ENCODE assay signal across 1 cellular context in the genomic region with DNA sequence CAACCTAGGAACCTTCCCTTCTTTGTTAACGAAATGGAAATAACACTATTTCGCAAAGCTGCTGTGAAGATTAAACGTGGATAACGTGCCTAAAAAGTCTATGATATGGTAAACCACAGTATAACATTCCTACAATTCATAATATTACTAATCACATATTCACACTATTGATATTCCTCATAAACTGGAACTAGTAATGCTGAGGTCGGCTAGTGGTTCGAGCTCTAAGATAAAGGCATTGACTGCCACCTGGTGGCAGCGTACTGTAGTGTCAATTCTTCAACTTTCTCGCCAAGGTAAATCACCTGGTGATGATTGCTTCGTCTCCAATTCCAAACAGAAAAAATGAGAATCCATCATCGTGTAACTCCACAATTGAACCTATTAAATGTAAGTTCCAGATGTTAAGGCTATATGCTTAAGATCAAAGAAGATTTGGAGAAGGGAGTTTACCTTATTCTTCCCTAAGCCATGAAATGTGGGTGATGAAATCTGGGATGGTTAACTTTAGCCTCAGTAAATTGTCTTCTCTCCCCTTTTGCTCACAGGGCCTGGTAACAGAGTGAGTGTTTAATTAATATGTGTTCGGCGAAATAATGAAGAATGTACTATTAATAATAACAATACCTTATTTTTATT.
TF ChIP-seq lines count a peak whose summit lies in the region.

No MANE protein-coding gene starts in this region.

TF ChIP-seq in H1, 55 proteins besides CTCF, POLR2A, EP300 and RAD21 (continued from another document):
- TF ChIP-seq, protein P1, sequence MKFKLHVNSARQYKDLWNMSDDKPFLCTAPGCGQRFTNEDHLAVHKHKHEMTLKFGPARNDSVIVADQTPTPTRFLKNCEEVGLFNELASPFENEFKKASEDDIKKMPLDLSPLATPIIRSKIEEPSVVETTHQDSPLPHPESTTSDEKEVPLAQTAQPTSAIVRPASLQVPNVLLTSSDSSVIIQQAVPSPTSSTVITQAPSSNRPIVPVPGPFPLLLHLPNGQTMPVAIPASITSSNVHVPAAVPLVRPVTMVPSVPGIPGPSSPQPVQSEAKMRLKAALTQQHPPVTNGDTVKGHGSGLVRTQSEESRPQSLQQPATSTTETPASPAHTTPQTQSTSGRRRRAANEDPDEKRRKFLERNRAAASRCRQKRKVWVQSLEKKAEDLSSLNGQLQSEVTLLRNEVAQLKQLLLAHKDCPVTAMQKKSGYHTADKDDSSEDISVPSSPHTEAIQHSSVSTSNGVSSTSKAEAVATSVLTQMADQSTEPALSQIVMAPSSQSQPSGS (IDR thresholded peaks at IDR 0.05; ENCODE audit: low read length) = no peak
- TF ChIP-seq SIRT6 (IDR thresholded peaks at IDR 0.05; ENCODE audit: low read length) (no peak), TCF12 (IDR thresholded peaks at IDR 0.05; ENCODE audit: low read depth, low read length) (no peak), NANOG (IDR thresholded peaks at IDR 0.05; ENCODE audit: insufficient read depth, low read depth, low read length, poor library complexity, severe bottlenecking) (no peak)
